1 cellular context compared by ENCODE assay signal in the genomic region with DNA sequence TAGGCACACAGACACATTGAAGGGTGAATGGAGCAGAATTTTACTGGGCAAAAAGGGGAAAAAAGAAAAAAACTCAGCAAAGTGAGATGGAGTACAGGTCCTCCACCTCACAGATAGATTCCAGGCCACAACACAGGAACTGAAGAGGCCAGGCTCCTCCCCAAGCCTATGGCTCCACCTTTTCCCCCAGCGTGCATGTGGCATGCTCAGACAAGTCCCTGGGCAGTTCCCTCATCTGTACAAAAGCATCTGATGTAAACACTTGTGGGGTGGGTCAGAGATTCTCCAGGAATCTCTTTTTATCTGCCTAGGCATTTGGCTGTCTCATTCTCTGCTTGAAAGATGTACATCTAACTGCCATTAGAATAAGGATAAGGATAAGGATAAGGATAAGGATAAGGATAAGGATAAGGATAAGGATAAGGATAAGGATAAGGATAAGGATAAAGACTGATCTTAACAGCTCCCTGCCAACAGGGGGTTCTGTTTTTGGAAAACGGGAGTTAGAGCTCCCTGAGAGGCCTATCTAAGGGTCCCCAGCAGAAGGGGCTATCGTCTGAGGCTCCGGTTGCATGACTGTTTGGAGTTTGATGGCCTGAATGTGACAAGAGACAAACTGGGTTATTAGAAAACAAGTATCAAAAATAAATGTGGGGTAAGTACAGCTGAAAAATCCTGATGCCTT.
TF ChIP-seq lines count a peak whose summit lies in the region.

No MANE protein-coding gene starts in this region.

TF ChIP-seq in GM12878, 131 proteins besides CTCF, POLR2A, EP300 and RAD21:
- no peak for TF ChIP-seq SMAD1 (IDR thresholded peaks at IDR 0.05; ENCODE audit: low read depth, partially characterized antibody)
- no peak for TF ChIP-seq NFXL1 (IDR thresholded peaks at IDR 0.05; ENCODE audit: borderline replicate concordance)
- TF ChIP-seq YBX1 (IDR thresholded peaks at IDR 0.05): no peak
- TF ChIP-seq SP1 (IDR thresholded peaks at IDR 0.05; ENCODE audit: low read depth, low read length): no peak
- TF ChIP-seq NR2C1 (IDR thresholded peaks at IDR 0.05): no peak
- no peak for TF ChIP-seq RCOR1 (conservative IDR thresholded peaks at IDR 0.05; ENCODE audit: low read depth, low read length)
- no peak for TF ChIP-seq NFIC (IDR thresholded peaks at IDR 0.05; ENCODE audit: low read depth, low read length)
- no peak for TF ChIP-seq SPI1 (IDR thresholded peaks at IDR 0.05; ENCODE audit: borderline replicate concordance, insufficient read depth, low read depth, low read length)
- no peak for TF ChIP-seq EGR1 (IDR thresholded peaks at IDR 0.05; ENCODE audit: borderline replicate concordance in 1 of 2, low read depth in 2 of 2, low read length in 2 of 2)
- TF ChIP-seq, protein P1, sequence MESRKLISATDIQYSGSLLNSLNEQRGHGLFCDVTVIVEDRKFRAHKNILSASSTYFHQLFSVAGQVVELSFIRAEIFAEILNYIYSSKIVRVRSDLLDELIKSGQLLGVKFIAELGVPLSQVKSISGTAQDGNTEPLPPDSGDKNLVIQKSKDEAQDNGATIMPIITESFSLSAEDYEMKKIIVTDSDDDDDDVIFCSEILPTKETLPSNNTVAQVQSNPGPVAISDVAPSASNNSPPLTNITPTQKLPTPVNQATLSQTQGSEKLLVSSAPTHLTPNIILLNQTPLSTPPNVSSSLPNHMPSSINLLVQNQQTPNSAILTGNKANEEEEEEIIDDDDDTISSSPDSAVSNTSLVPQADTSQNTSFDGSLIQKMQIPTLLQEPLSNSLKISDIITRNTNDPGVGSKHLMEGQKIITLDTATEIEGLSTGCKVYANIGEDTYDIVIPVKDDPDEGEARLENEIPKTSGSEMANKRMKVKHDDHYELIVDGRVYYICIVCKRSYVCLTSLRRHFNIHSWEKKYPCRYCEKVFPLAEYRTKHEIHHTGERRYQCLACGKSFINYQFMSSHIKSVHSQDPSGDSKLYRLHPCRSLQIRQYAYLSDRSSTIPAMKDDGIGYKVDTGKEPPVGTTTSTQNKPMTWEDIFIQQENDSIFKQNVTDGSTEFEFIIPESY (IDR thresholded peaks at IDR 0.05): no peak
- no peak for TF ChIP-seq MEF2A (IDR thresholded peaks at IDR 0.05; ENCODE audit: insufficient read depth, low read depth, low read length)
- TF ChIP-seq CEBPB (IDR thresholded peaks at IDR 0.05; ENCODE audit: borderline replicate concordance in 1 of 2, low read depth in 2 of 2, low read length in 2 of 2): no peak
- TF ChIP-seq IKZF1 (conservative IDR thresholded peaks at IDR 0.05): no peak
- TF ChIP-seq, protein P2, sequence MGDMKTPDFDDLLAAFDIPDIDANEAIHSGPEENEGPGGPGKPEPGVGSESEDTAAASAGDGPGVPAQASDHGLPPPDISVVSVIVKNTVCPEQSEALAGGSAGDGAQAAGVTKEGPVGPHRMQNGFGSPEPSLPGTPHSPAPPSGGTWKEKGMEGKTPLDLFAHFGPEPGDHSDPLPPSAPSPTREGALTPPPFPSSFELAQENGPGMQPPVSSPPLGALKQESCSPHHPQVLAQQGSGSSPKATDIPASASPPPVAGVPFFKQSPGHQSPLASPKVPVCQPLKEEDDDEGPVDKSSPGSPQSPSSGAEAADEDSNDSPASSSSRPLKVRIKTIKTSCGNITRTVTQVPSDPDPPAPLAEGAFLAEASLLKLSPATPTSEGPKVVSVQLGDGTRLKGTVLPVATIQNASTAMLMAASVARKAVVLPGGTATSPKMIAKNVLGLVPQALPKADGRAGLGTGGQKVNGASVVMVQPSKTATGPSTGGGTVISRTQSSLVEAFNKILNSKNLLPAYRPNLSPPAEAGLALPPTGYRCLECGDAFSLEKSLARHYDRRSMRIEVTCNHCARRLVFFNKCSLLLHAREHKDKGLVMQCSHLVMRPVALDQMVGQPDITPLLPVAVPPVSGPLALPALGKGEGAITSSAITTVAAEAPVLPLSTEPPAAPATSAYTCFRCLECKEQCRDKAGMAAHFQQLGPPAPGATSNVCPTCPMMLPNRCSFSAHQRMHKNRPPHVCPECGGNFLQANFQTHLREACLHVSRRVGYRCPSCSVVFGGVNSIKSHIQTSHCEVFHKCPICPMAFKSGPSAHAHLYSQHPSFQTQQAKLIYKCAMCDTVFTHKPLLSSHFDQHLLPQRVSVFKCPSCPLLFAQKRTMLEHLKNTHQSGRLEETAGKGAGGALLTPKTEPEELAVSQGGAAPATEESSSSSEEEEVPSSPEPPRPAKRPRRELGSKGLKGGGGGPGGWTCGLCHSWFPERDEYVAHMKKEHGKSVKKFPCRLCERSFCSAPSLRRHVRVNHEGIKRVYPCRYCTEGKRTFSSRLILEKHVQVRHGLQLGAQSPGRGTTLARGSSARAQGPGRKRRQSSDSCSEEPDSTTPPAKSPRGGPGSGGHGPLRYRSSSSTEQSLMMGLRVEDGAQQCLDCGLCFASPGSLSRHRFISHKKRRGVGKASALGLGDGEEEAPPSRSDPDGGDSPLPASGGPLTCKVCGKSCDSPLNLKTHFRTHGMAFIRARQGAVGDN (IDR thresholded peaks at IDR 0.05): no peak
- TF ChIP-seq CHD2 (IDR thresholded peaks at IDR 0.05; ENCODE audit: borderline replicate concordance, low read depth, low read length): no peak
- TF ChIP-seq SREBF1 (IDR thresholded peaks at IDR 0.05; ENCODE audit: low read length): no peak
- no peak for TF ChIP-seq HDAC6 (IDR thresholded peaks at IDR 0.05; ENCODE audit: unreplicated experiment)
